Comparison of ENCODE assay signal across 28 cellular contexts in genomic region chr3:132248490-132248889, GRCh38.
"Had no signal": no experiment of that assay in that cellular context is flagged by ENCODE, and none has a peak within 500 bp of the region (broad histone marks: within the 10 kb centered on the region; RNA-seq: fewer than 3 reads in every experiment).

No MANE protein-coding gene starts in this region.

- H3K4me1 ChIP-seq: gastroesophageal sphincter had no signal

- ATAC-seq: activated T-cell treated with anti-CD3 and anti-CD28 coated beads, Interleukin-2, amount 50 U/mL, for 72 hours; effector memory CD8-positive, alpha-beta T cell; gastroesophageal sphincter; T-helper 17 cell; WTC11 had no signal

- H3K9me3 ChIP-seq: esophagus squamous epithelium, gastroesophageal sphincter had no signal

- H3K4me3 ChIP-seq: esophagus squamous epithelium, gastroesophageal sphincter had no signal

- H3K27me3 ChIP-seq: gastroesophageal sphincter had no signal

- H3K27ac ChIP-seq: esophagus squamous epithelium, gastroesophageal sphincter had no signal

- H3K36me3 ChIP-seq: esophagus squamous epithelium, gastroesophageal sphincter had no signal

- FAIRE-seq: astrocyte, colon had no signal

- DNase-seq: activated CD4-positive, alpha-beta memory T cell treated with anti-CD3 and anti-CD28 coated beads, Interleukin-2, amount 10 ng/mL, durations not matched to agents 7 days and 5 days; activated CD4-positive, alpha-beta T cell treated with anti-CD3 and anti-CD28 coated beads for 1 hour; activated CD4-positive, alpha-beta T cell treated with anti-CD3 and anti-CD28 coated beads for 4 hours; activated CD4-positive, alpha-beta T cell treated with anti-CD3 and anti-CD28 coated beads, Interleukin-2, amount 10 ng/mL, durations not matched to agents 7 days and 5 days; activated CD4-positive, alpha-beta T cell treated with anti-CD3 and anti-CD28 coated beads, Interleukin-2, amount 50 U/mL, for 4 hours; activated CD8-positive, alpha-beta memory T cell treated with anti-CD3 and anti-CD28 coated beads, Interleukin-2, amount 50 U/mL, for 48 hours; activated gamma-delta T cell; activated naive CD4-positive, alpha-beta T cell treated with anti-CD3 and anti-CD28 coated beads, Interleukin-2, amount 50 U/mL, for 16 hours; activated naive CD4-positive, alpha-beta T cell treated with Interleukin-2 at 50 U/mL for 16 hours; activated T-cell treated with anti-CD3 and anti-CD28 coated beads for 4 hours; activated T-cell treated with anti-CD3 and anti-CD28 coated beads, Interleukin-2, amount 50 U/mL, for 24 hours; activated T-cell treated with anti-CD3 and anti-CD28 coated beads, Interleukin-2, amount 50 U/mL, for 72 hours; amniotic stem cell; anterior cingulate cortex; caudate nucleus; cortex of kidney; dermis blood vessel endothelial cell; effector CD4-positive, alpha-beta T cell; effector memory CD8-positive, alpha-beta T cell; esophagus squamous epithelium; foreskin melanocyte; T-helper 1 cell; T-helper 17 cell; T1000 had no signal
